8 cellular contexts compared by ENCODE assay signal in the genomic region with DNA sequence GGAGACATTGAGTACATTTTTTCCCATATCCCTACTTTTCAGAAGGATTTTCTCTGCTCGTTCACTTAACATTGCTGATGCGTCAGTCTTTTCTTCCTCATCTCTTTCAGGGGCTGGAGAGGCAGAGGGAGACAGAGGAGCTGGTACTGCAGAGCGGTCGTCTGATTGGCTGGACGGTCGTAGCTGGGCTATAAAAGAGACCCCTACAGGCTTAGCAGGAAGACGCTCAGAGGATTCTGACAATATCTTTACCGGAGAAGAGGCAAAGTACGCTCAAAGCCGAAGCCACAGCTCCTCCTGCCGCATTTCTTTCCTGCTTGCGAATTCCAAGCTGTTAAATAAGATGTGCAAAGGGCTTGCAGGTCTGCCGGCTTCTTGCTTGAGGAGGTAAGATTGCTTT. TPM values are rescaled to one million over a fixed set of nuclear protein-coding genes. Genes with fewer than 3 reads are reported as not detected.
DNase-seq lines count a peak whose midpoint lies in the region; ATAC-seq and TF ChIP-seq lines count a peak whose summit lies in the region.

Gene RGS4, plus strand, starts transcription at position 220 of the 400 bp plus-strand sequence. Its CDS starts 124 bp downstream, at position 344.

- peaks cover 35% of the 10 kb centered on the region for H3K27me3 Mint-ChIP-seq in neural crest cell (ENCODE audit: low read depth)

- H3K4me3 Mint-ChIP-seq in neural crest cell, result peak within 1 kb of the TSS; percentile 81

- TF ChIP-seq CTCF in neural crest cell (conservative IDR thresholded peaks at IDR 0.05), result peak; percentile 59

- peaks cover 15% of the 10 kb centered on the region for H3K4me1 Mint-ChIP-seq in neural crest cell

- H3K4me3 ChIP-seq in H7 (ENCODE audit: insufficient read depth, low read depth, low read length), result no peak within 1 kb of the TSS

- H3K27ac Mint-ChIP-seq in neural crest cell (ENCODE audit: unreplicated experiment), result no peak within 1 kb of the TSS

- H3K36me3 ChIP-seq in H7 (replicated peaks; ENCODE audit: control insufficient read depth, insufficient read depth, low read length), result no peaks in the 10 kb centered on the region

- ATAC-seq in GM18873 (IDR thresholded peaks at IDR 0.05; ENCODE audit: low FRiP score, unreplicated experiment), result no peak
- no peak for ATAC-seq in HG03354 (IDR thresholded peaks at IDR 0.05; ENCODE audit: poor library complexity, severe bottlenecking, unreplicated experiment)

- DNase-seq in H7 (peak; percentile 61), SHP77 (lab: John Stamatoyannopoulos, UW) (peak; percentile 49 to 52), fibroblast of the conjunctiva (ENCODE audit: low read depth) (peak; percentile 96), neural crest cell (ENCODE audit: low read depth, low spot score) (peak; percentile 55), NOMO-1 treated with dmso at 0.1 percent for 144 hours (lab: John Stamatoyannopoulos, UW; ENCODE audit: unreplicated experiment) (no peak)
- no peak for DNase-seq in stimulated activated CD4-positive, alpha-beta T cell treated with anti-CD3 and anti-CD28 coated beads, Interleukin-12 subunit alpha, Interleukin-12 subunit beta, amount 100 ng/mL, for 4 hours

- no peaks in the 10 kb centered on the region for H3K9me3 Mint-ChIP-seq in neural crest cell

- H3K36me3 Mint-ChIP-seq in neural crest cell (ENCODE audit: low read depth), result no peaks in the 10 kb centered on the region

- H3K27me3 ChIP-seq in H7 (ENCODE audit: control insufficient read depth, insufficient read depth, low read length), result no peaks in the 10 kb centered on the region; the same call in 1 of the 2 replicates

RNA-seq across cellular contexts. Expression of gene RGS4, which starts in this region (rescaled TPM):
- 0.26 and 1.0 TPM in 2 replicates for total RNA-seq in H7 (2014; rRNA removed; shearing (Covaris generic))
- 0.75 and 0.84 TPM in 2 replicates for total RNA-seq in neural crest cell

Comparison
In these comparisons a context has a peak if more than half of its experiments do, and no peak if none do; other contexts are left out.
1. Peak in DNase-seq in neural crest cell; RNA of the gene not detected or under 1 TPM.
2. DNase-seq: peak in H7 (single experiment), SHP77 (2 of 2) and fibroblast of the conjunctiva (single experiment); none in stimulated activated CD4-positive, alpha-beta T cell treated with anti-CD3 and anti-CD28 coated beads, Interleukin-12 subunit alpha, Interleukin-12 subunit beta, amount 100 ng/mL, for 4 hours (single experiment) and NOMO-1 treated with dmso at 0.1 percent for 144 hours (single experiment).